8 cellular contexts compared by ENCODE assay signal in genomic region chr13:33487575-33488243, GRCh38.
DNase-seq lines count a peak whose midpoint lies in the region; ATAC-seq and TF ChIP-seq lines count a peak whose summit lies in the region.

No MANE protein-coding gene starts in this region.

- H3K4me3 Mint-ChIP-seq in Calu3 (ENCODE audit: low read depth, unreplicated experiment) (no peak overlapping the region), HFFc6 (peak overlapping the region; percentile 66)

- peak; percentile 8 for DNase-seq in Calu3
- DNase-seq in HFFc6 = peak; percentile 51
- no peak for DNase-seq in PC-9
- DNase-seq in germinal center (ENCODE audit: low spot score) = peak; percentile 2
- DNase-seq in stimulated activated CD4-positive, alpha-beta T cell treated with anti-CD3 and anti-CD28 coated beads, Interleukin-2, amount 100 ng/mL, for 24 hours = no peak
- no peak for DNase-seq in RWPE1 (ENCODE audit: low spot score)

- TF ChIP-seq CTCF in Calu3 (IDR thresholded peaks at IDR 0.05; ENCODE audit: unreplicated experiment) (no peak), HFFc6 (IDR thresholded peaks at IDR 0.05) (peak; percentile 75), PC-9 (conservative IDR thresholded peaks at IDR 0.05) (peak; percentile 39; the same call in 1 of the 2 replicates), RWPE1 (conservative IDR thresholded peaks at IDR 0.05; ENCODE audit: low read depth) (no peak)

- H3K4me2 ChIP-seq in PC-9 = no peak overlapping the region

- no peaks in the 10 kb centered on the region for H3K9me2 ChIP-seq in PC-9 (ENCODE audit: insufficient read depth)

- H3K4me1 ChIP-seq in PC-9 (replicated peaks; ENCODE audit: insufficient read depth) = 0 out of 2 replicates have a peak, but pooled peaks cover 4% of the 10 kb centered on the region
- peaks cover 0 to 8% (median 3%) of the 10 kb centered on the region in 5 donors for H3K4me1 ChIP-seq in subcutaneous abdominal adipose tissue (ENCODE audit: control insufficient read depth in 5 of 5, insufficient read depth in 5 of 5, low read length in 5 of 5)

- no peaks in the 10 kb centered on the region for H3K4me1 Mint-ChIP-seq in Calu3 (ENCODE audit: low read depth, unreplicated experiment)
- peaks cover 50% of the 10 kb centered on the region for H3K4me1 Mint-ChIP-seq in HFFc6 (ENCODE audit: low read depth)

- no peaks in the 10 kb centered on the region for H3K27me3 ChIP-seq in PC-9 (ENCODE audit: insufficient read depth, low read depth)
- no peaks in the 10 kb centered on the region for H3K27me3 ChIP-seq in subcutaneous abdominal adipose tissue (ENCODE audit: control insufficient read depth in 5 of 5, insufficient read depth in 4 of 5, low read length in 5 of 5)

- CTCF ChIA-PET in Calu3 (lab: Charles Lee) = interaction anchor here (0.6 kb wide), 1 partner anchor 102 kb away, joined by 3 read pairs; no protein-coding TSS in a partner anchor
- CTCF ChIA-PET in PC-9 (lab: Charles Lee) = interaction anchor here (1.1 kb wide), 1 partner anchor 259 kb away, joined by 3 read pairs; no protein-coding TSS in a partner anchor
- CTCF ChIA-PET in RWPE1 (lab: Yijun Ruan, JAX) = interaction anchor here (0.6 kb wide), 1 partner anchor 262 kb away, joined by 3 read pairs; no protein-coding TSS in a partner anchor

- H3K4me3 ChIP-seq in PC-9 = no peak overlapping the region
- peak overlapping the region in 4 of 5 donors; percentile 33 to 45 (median 44) for H3K4me3 ChIP-seq in subcutaneous abdominal adipose tissue (ENCODE audit: low read depth in 1 of 5, low read length in 5 of 5)

- ATAC-seq in HG03159 (IDR thresholded peaks at IDR 0.05; ENCODE audit: unreplicated experiment) = no peak

- H3K79me2 ChIP-seq in PC-9 (ENCODE audit: low read depth) = no peaks in the 10 kb centered on the region

- H3K9me3 Mint-ChIP-seq in Calu3 (ENCODE audit: low read depth, unreplicated experiment) = peaks cover 2% of the 10 kb centered on the region
- H3K9me3 Mint-ChIP-seq in HFFc6 = peaks cover 9% of the 10 kb centered on the region

- POLR2A ChIA-PET in PC-9 (lab: Charles Lee; ENCODE audit: unreplicated experiment) = interaction anchor here (0.5 kb wide), 1 partner anchor 260 kb away, joined by 4 read pairs; no protein-coding TSS in a partner anchor
- POLR2A ChIA-PET in RWPE1 (lab: Yijun Ruan, JAX; ENCODE audit: low non-redundant PET) = no interaction called here

- BruUV-seq in Calu3 (replicated peaks; lab: Mats Ljungman, UMichigan) = no TSS peak
- BruUV-seq in PC-9 (replicated peaks; lab: Mats Ljungman, UMichigan) = no TSS peak

- peaks cover 17% of the 10 kb centered on the region for H3K9me3 ChIP-seq in PC-9 (ENCODE audit: insufficient read depth, low read depth)
- H3K9me3 ChIP-seq in subcutaneous abdominal adipose tissue (ENCODE audit: control insufficient read depth in 5 of 5, low read length in 5 of 5) = peaks cover 0 to 5% (median 2%) of the 10 kb centered on the region in 5 donors

- peak overlapping the region; percentile 17; the same call in 1 of the 2 replicates for H2AFZ ChIP-seq in PC-9

- H3K27ac ChIP-seq in PC-9 (no peak overlapping the region), subcutaneous abdominal adipose tissue (ENCODE audit: low read depth, low read length) (no peak overlapping the region), RWPE1 (no peak overlapping the region)

- peak overlapping the region in 1 of 5 donors; percentile 46 for H3K9ac ChIP-seq in subcutaneous abdominal adipose tissue (ENCODE audit: low read length in 5 of 5)

- no peaks in the 10 kb centered on the region for H3K36me3 Mint-ChIP-seq in Calu3 (ENCODE audit: insufficient read depth, unreplicated experiment)
- peaks cover 9% of the 10 kb centered on the region for H3K36me3 Mint-ChIP-seq in HFFc6 (ENCODE audit: low read depth)

- no peaks in the 10 kb centered on the region for H4K20me1 ChIP-seq in PC-9 (ENCODE audit: insufficient read depth)

- intact Hi-C loops in Calu3 (cut with micrococcal nuclease; ENCODE audit: unreplicated experiment) (loop anchor here (10.0 kb wide), 1 partner anchor 263 kb away; no protein-coding TSS in a partner anchor), PC-9 (cut with micrococcal nuclease; ENCODE audit: unreplicated experiment) (no loop called here)

- no peaks in the 10 kb centered on the region for H3F3A ChIP-seq in PC-9 (ENCODE audit: insufficient read depth, low read depth)

- H3K36me3 ChIP-seq in PC-9 (ENCODE audit: low read depth) = no peaks in the 10 kb centered on the region
- H3K36me3 ChIP-seq in subcutaneous abdominal adipose tissue (ENCODE audit: control insufficient read depth in 5 of 5, insufficient read depth in 5 of 5, low read length in 5 of 5) = no peaks in the 10 kb centered on the region

- H3K27ac Mint-ChIP-seq in Calu3 (ENCODE audit: unreplicated experiment) = no peak overlapping the region
- H3K27ac Mint-ChIP-seq in HFFc6 = peak overlapping the region; percentile 29; the same call in 1 of the 2 replicates

- H3K27me3 Mint-ChIP-seq in Calu3 (ENCODE audit: unreplicated experiment) = no peaks in the 10 kb centered on the region
- no peaks in the 10 kb centered on the region for H3K27me3 Mint-ChIP-seq in HFFc6 (ENCODE audit: insufficient read depth)

Comparison
In these comparisons a context has a peak if more than half of its experiments do, and no peak if none do; other contexts are left out.
1. DNase-seq: peak in Calu3 (single experiment), HFFc6 (single experiment) and germinal center (single experiment); none in PC-9 (0 of 2), stimulated activated CD4-positive, alpha-beta T cell treated with anti-CD3 and anti-CD28 coated beads, Interleukin-2, amount 100 ng/mL, for 24 hours (0 of 2) and RWPE1 (single experiment).
2. CTCF ChIP-seq: peak in HFFc6 (single experiment) and PC-9 (single experiment); none in Calu3 (single experiment) and RWPE1 (single experiment).